In the genomic region with DNA sequence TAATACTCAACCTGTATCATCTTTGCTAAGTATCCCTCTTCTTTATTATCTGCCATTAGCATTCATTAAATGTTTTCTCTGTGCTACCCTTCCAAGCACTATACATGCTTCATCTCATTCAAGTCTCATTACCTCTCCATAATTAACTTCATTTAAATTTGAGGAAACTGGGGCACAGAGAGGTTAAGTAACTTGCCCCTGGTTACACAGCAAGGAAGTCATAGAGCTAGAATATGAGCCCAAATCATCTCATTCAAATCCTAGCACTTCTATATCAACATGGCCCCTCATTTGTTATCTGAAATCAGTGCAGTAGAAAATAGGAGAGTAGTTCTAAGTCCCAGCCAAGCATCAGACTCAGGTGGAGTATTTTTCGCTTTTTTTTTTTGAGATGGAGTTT, we compare ENCODE assay signal across 14 cellular contexts. TPM values are rescaled to one million over a fixed set of nuclear protein-coding genes. Genes with fewer than 3 reads are reported as not detected.
A peak's percentile ranks its signal among the peaks of the same experiment; 100 is the strongest.
DNase-seq lines count a peak whose midpoint lies in the region; ATAC-seq, FAIRE-seq and TF ChIP-seq lines count a peak whose summit lies in the region.
"Had no signal": no experiment of that assay in that cellular context is flagged by ENCODE, and none has a peak within 500 bp of the region (broad histone marks: within the 10 kb centered on the region; RNA-seq: fewer than 3 reads in every experiment).

No MANE protein-coding gene starts in this region.

- BruUV-seq in HepG2 (replicated peaks; lab: Mats Ljungman, UMichigan), result no TSS peak
- no TSS peak for BruUV-seq in GM12878 (replicated peaks; lab: Mats Ljungman, UMichigan)

- H3K79me2 ChIP-seq in HepG2 (ENCODE audit: insufficient read depth, low read length), result peaks cover 46% of the 10 kb centered on the region
- H3K79me2 ChIP-seq in GM12878 (ENCODE audit: control insufficient read depth, insufficient read depth, low read length), result peaks cover 37% of the 10 kb centered on the region

- no peak for ATAC-seq in HepG2
- no peak for ATAC-seq in right lobe of liver
- no peak for ATAC-seq in GM12878
- no peak for ATAC-seq in HG03354 (IDR thresholded peaks at IDR 0.05; ENCODE audit: poor library complexity, severe bottlenecking, unreplicated experiment)
- ATAC-seq: HCT116 had no signal

- TF ChIP-seq RAD21 in HepG2 (CRISPR knock-in tag; IDR thresholded peaks at IDR 0.05) (no peak), GM12878 (IDR thresholded peaks at IDR 0.05; ENCODE audit: insufficient read depth, low read depth, low read length) (no peak)

- intact Hi-C loops in HepG2 (cut with micrococcal nuclease; ENCODE audit: unreplicated experiment) (no loop called here), right lobe of liver (cut with DNase I) (no loop called here), GM12878 (cut with micrococcal nuclease; ENCODE audit: unreplicated experiment) (no loop called here)

- WGBS in HepG2 (ENCODE audit: low lambda C conversion rate), result 100% methylated on average over 1 of the region's 1 CpG
- WGBS in right lobe of liver (ENCODE audit: insufficient coverage, low coverage, low lambda C conversion rate, missing lambda C conversion rate), result 100% methylated on average over 1 of the region's 1 CpG
- 75% methylated on average over 1 of the region's 1 CpG for WGBS in GM12878 (ENCODE audit: insufficient coverage, insufficient replicate concordance, low lambda C conversion rate, missing lambda C conversion rate)

- H3K27me3 ChIP-seq in HepG2 (ENCODE audit: control insufficient read depth in 1 of 2, insufficient read depth in 2 of 2, low read length in 2 of 2) (no peaks in the 10 kb centered on the region; a peak in 1 of 5 replicates), right lobe of liver (no peaks in the 10 kb centered on the region), GM12878 (replicated peaks in 1 of 2; ENCODE audit: control insufficient read depth in 2 of 2, insufficient read depth in 2 of 2, low read length in 1 of 2) (no peaks in the 10 kb centered on the region)
- H3K27me3 ChIP-seq: BE2C had no signal

- H3K9ac ChIP-seq in HepG2 (ENCODE audit: insufficient read depth, low read depth, low read length), result no peak overlapping the region
- H3K9ac ChIP-seq in GM12878 (ENCODE audit: control insufficient read depth, insufficient read depth, low read length), result no peak overlapping the region
- H3K9ac ChIP-seq: GM23248 had no signal

- DNase-seq in HepG2 (ENCODE audit: low spot score), result no peak
- no peak for DNase-seq in right lobe of liver
- no peak for DNase-seq in GM12878 (ENCODE audit: low read depth, low spot score)
- no peak for DNase-seq in activated CD4-positive, alpha-beta T cell treated with anti-CD3 and anti-CD28 coated beads for 4 hours
- no peak for DNase-seq in NCI-H1694 (lab: John Stamatoyannopoulos, UW)
- DNase-seq: BE2C, DMS53, GM23248 had no signal

- CTCF ChIA-PET in HepG2 (lab: Yijun Ruan, JAX; ENCODE audit: low intra/inter-chr PET ratio, low total read pairs) (no interaction called here), HEK293 (lab: Yijun Ruan, JAX) (interaction anchor here (0.7 to 2.6 kb wide), 2 partner anchors 17 to 237 kb away, joined by 3 to 15 read pairs; no protein-coding TSS in a partner anchor), GM12878 (lab: Yijun Ruan, JAX) (interaction anchor here (0.6 to 1.4 kb wide), 4 partner anchors 11 to 18 kb away, joined by 3 to 8 read pairs (median 3); no protein-coding TSS in a partner anchor)

- POLR2A ChIA-PET in HepG2 (lab: Yijun Ruan, JAX) (interaction anchor here (1.8 kb wide), 1 partner anchor 8 kb away, joined by 6 read pairs; the partner anchor contains the start of gene IMMT), HEK293 (lab: Yijun Ruan, JAX) (interaction anchor here (1.5 to 1.8 kb wide), 2 partner anchors 9 to 12 kb away, joined by 5 to 7 read pairs; partner anchors contain the start of gene IMMT), GM12878 (lab: Charles Lee) (interaction anchor here (0.9 to 1.9 kb wide), 3 partner anchors 9 to 18 kb away, joined by 3 to 6 read pairs (median 4); no protein-coding TSS in a partner anchor)

- no peak for TF ChIP-seq EP300 in HepG2 (IDR thresholded peaks at IDR 0.05; ENCODE audit: low read depth in 2 of 2, low read length in 2 of 2)
- TF ChIP-seq EP300 in HepG2 (CRISPR knock-in tag; IDR thresholded peaks at IDR 0.05; ENCODE audit: borderline replicate concordance), result no peak
- TF ChIP-seq EP300 in GM12878 (IDR thresholded peaks at IDR 0.05; ENCODE audit: borderline replicate concordance in 1 of 2, control insufficient read depth in 1 of 2, low read depth in 2 of 2, low read length in 2 of 2), result no peak

- FAIRE-seq in HepG2 (lab: Jason Lieb, UNC), result no peak
- FAIRE-seq in GM12878 (lab: Jason Lieb, UNC), result no peak
- FAIRE-seq: GM18507, H54, HTR-8/SVneo had no signal

- H3K4me1 ChIP-seq in HepG2 (ENCODE audit: insufficient read depth, low read length) (peaks cover 35% of the 10 kb centered on the region), right lobe of liver (peaks cover 0 to 14% (median 0%) of the 10 kb centered on the region in 4 donors), HEK293 (ENCODE audit: control insufficient read depth, insufficient read depth, low read length) (no peaks in the 10 kb centered on the region), GM12878 (ENCODE audit: control insufficient read depth, insufficient read depth, low read length) (peaks cover 8% of the 10 kb centered on the region)
- H3K4me1 ChIP-seq: BE2C had no signal

- H4K20me1 ChIP-seq in HepG2 (ENCODE audit: insufficient read depth, low read length) (0 out of 2 replicates have a peak, but pooled peaks cover 5% of the 10 kb centered on the region), GM12878 (ENCODE audit: control insufficient read depth, insufficient read depth) (no peaks in the 10 kb centered on the region)

- TF ChIP-seq CTCF in HepG2 (CRISPR knock-in tag; IDR thresholded peaks at IDR 0.05) (no peak), right lobe of liver (IDR thresholded peaks at IDR 0.05) (no peak), HEK293 (tag by site-specific recombination; IDR thresholded peaks at IDR 0.05) (no peak), GM12878 (IDR thresholded peaks at IDR 0.05 in 2 of 3, conservative IDR thresholded peaks at IDR 0.05 in 1 of 3; ENCODE audit: control insufficient read depth in 2 of 3, extremely low read depth in 1 of 3, insufficient read depth in 1 of 3, low read depth in 3 of 3, low read length in 3 of 3) (no peak)

- SMC1A ChIA-PET in GM12878 (lab: Charles Lee; ENCODE audit: uncharacterized antibody, unreplicated experiment), result interaction anchor here (0.7 to 2.2 kb wide), 8 partner anchors 9 to 376 kb away, joined by 3 to 8 read pairs (median 3); no protein-coding TSS in a partner anchor

- H3K4me2 ChIP-seq in HepG2 (ENCODE audit: low read depth, low read length), result no peak overlapping the region
- H3K4me2 ChIP-seq in GM12878 (ENCODE audit: control insufficient read depth, insufficient read depth), result peak overlapping the region; percentile 15; the same call in 1 of the 2 replicates

- in situ Hi-C loops in HepG2 (cut with HindIII; ENCODE audit: extremely low pct_ligation_motif_present, low pct_unique_long_range_greater_than_20kb), result no loop called here
- in situ Hi-C loops in GM12878 (cut with MboI), result no loop called here

- RAD21 ChIA-PET in GM12878 (lab: Charles Lee; ENCODE audit: unreplicated experiment), result interaction anchor here (1.2 to 2.3 kb wide), 2 partner anchors 9 to 18 kb away, joined by 3 to 5 read pairs; no protein-coding TSS in a partner anchor

- no peak for TF ChIP-seq POLR2A in HepG2 (IDR thresholded peaks at IDR 0.05; ENCODE audit: insufficient read depth in 1 of 2, low read depth in 2 of 2, low read length in 2 of 2)
- TF ChIP-seq POLR2A in right lobe of liver (IDR thresholded peaks at IDR 0.05), result no peak
- no peak for TF ChIP-seq POLR2A in GM12878 (IDR thresholded peaks at IDR 0.05; ENCODE audit: low read depth, low read length)

- H3K4me3 ChIP-seq in HepG2 (replicated peaks in 1 of 3; ENCODE audit: insufficient read depth in 1 of 3, low read depth in 2 of 3, low read length in 3 of 3) (no peak overlapping the region), right lobe of liver (no peak overlapping the region), HEK293 (ENCODE audit: low read depth, low read length) (no peak overlapping the region), GM12878 (no peak overlapping the region)
- H3K4me3 ChIP-seq: GM23248 had no signal

- no peak overlapping the region for H2AFZ ChIP-seq in HepG2 (ENCODE audit: low read length)
- H2AFZ ChIP-seq in GM12878 (ENCODE audit: control insufficient read depth, low read depth, low read length), result no peak overlapping the region
- H2AFZ ChIP-seq: GM23248 had no signal

- H3K36me3 ChIP-seq in HepG2 (replicated peaks in 1 of 2; ENCODE audit: control insufficient read depth in 1 of 2, insufficient read depth in 2 of 2, low read length in 2 of 2), result peaks cover 14 to 36% of the 10 kb centered on the region in 2 experiments
- peaks cover 0 to 29% (median 17%) of the 10 kb centered on the region in 4 donors for H3K36me3 ChIP-seq in right lobe of liver
- peaks cover 18 to 37% of the 10 kb centered on the region in 2 experiments for H3K36me3 ChIP-seq in HEK293 (ENCODE audit: control insufficient read depth in 2 of 2, insufficient read depth in 1 of 2, low read length in 2 of 2)
- peaks cover 0 to 12% of the 10 kb centered on the region in 2 experiments; a peak in 2 of 4 replicates for H3K36me3 ChIP-seq in GM12878 (ENCODE audit: control insufficient read depth in 2 of 2, insufficient read depth in 2 of 2, low read length in 1 of 2)

- H3K27ac ChIP-seq in HepG2 (ENCODE audit: extremely low read length, insufficient read depth, low read length) (no peak overlapping the region), right lobe of liver (no peak overlapping the region), HEK293 (ENCODE audit: extremely low read depth, low read depth, low read length) (no peak overlapping the region), GM12878 (ENCODE audit: control insufficient read depth, insufficient read depth) (no peak overlapping the region)
- H3K27ac ChIP-seq: GM23248 had no signal

- H3K9me3 ChIP-seq in HepG2 (ENCODE audit: low read length) (no peaks in the 10 kb centered on the region), right lobe of liver (no peaks in the 10 kb centered on the region), HEK293 (ENCODE audit: control insufficient read depth, insufficient read depth, low read depth, low read length) (no peaks in the 10 kb centered on the region), GM12878 (replicated peaks; ENCODE audit: control insufficient read depth, insufficient read depth, low read length) (no peaks in the 10 kb centered on the region; the same call in 2 of the 3 replicates)
- H3K9me3 ChIP-seq: BE2C had no signal

RNA-seq across cellular contexts. Expression of gene MRPL35, which starts 4.4 kb away (rescaled TPM):
- 97.1 and 152 TPM in 2 replicates for total RNA-seq in HepG2 (2016; rRNA removed; fragmentation: Illumina TruSeq; extraction: Trizol)
- total RNA-seq in HepG2 (2016; cell fraction: cytosol; rRNA removed; fragmentation: Illumina TruSeq; extraction: Trizol; ENCODE audit: low read depth), result 25.4 and 27.6 TPM in 2 replicates
- total RNA-seq in HepG2 (2016; cell fraction: insoluble cytoplasmic fraction; rRNA removed; fragmentation: Illumina TruSeq; extraction: Trizol), result 97.8 and 161 TPM in 2 replicates
- total RNA-seq in HepG2 (2016; cell fraction: membrane; rRNA removed; fragmentation: Illumina TruSeq; extraction: Trizol), result 21.6 and 28.9 TPM in 2 replicates
- total RNA-seq in HepG2 (2016; cell fraction: nucleus; rRNA removed; fragmentation: Illumina TruSeq; extraction: Trizol), result 35.9 and 40.2 TPM in 2 replicates
- 80.5 and 86.1 TPM in 2 replicates for polyA plus RNA-seq in HepG2 (2011; rRNA removed)
- 62.3 and 68.7 TPM in 2 replicates for polyA plus RNA-seq in HepG2 (2011; cell fraction: cytosol; rRNA removed)
- polyA plus RNA-seq in HepG2 (2011; cell fraction: nucleus; rRNA removed), result 40.2 and 46.3 TPM in 2 replicates
- polyA plus RNA-seq in HepG2 (2012), result 31.5 and 48.9 TPM in 2 replicates
- 21.8 and 23.1 TPM in 2 replicates for polyA plus RNA-seq in HepG2 (2016; cell fraction: cytosol; fragmentation: Illumina TruSeq; extraction: Trizol; ENCODE audit: low read depth)
- 148 and 150 TPM in 2 replicates for polyA plus RNA-seq in HepG2 (2016; cell fraction: insoluble cytoplasmic fraction; fragmentation: Illumina TruSeq; extraction: Trizol; ENCODE audit: low read depth)
- 17.2 and 19.6 TPM in 2 replicates for polyA plus RNA-seq in HepG2 (2016; cell fraction: membrane; fragmentation: Illumina TruSeq; extraction: Trizol; ENCODE audit: low read depth)
- 55.3 and 64.5 TPM in 2 replicates for polyA plus RNA-seq in HepG2 (2016; cell fraction: nucleus; fragmentation: Illumina TruSeq; extraction: Trizol; ENCODE audit: insufficient read depth, low read depth)
- polyA minus RNA-seq in HepG2 (2011; rRNA and poly(A)+ RNA removed; ENCODE audit: low replicate concordance), result 143 and 152 TPM in 2 replicates
- polyA minus RNA-seq in HepG2 (2011; cell fraction: cytosol; rRNA and poly(A)+ RNA removed), result 21.9 and 30.4 TPM in 2 replicates
- polyA minus RNA-seq in HepG2 (2011; cell fraction: nucleus; rRNA and poly(A)+ RNA removed), result 27.9 and 35.1 TPM in 2 replicates
- 10 to 100 TPM; 21.1 to 42.2 (median 24.1) TPM for total RNA-seq in right lobe of liver
- total RNA-seq in GM12878 (2013; cell fraction: nucleolus; rRNA removed), result 20.4 and 20.5 TPM in 2 replicates
- 58.1 and 72.0 TPM in 2 replicates for total RNA-seq in GM12878 (2014; rRNA removed)
- total RNA-seq in GM12878 (2014; rRNA removed; fragmentation: Illumina TruSeq; extraction: Trizol), result 109 and 115 TPM in 2 replicates
- 64.5 and 67.7 TPM in 2 replicates for total RNA-seq in GM12878 (2021)
- 27.1 TPM for polyA plus RNA-seq in GM12878 (2011; ENCODE audit: low read depth)
- polyA plus RNA-seq in GM12878 (2011; rRNA removed), result 135 and 153 TPM in 2 replicates
- 96.7 and 182 TPM in 2 replicates for polyA plus RNA-seq in GM12878 (2011; cell fraction: cytosol; rRNA removed)
- polyA plus RNA-seq in GM12878 (2011; cell fraction: nucleus; rRNA removed), result 68.0 and 72.7 TPM in 2 replicates
- 36.4 and 44.6 TPM in 2 replicates for polyA plus RNA-seq in GM12878 (2012)
- polyA plus RNA-seq in GM12878 (2014; fragmentation: Illumina TruSeq; extraction: Trizol), result 156 and 189 TPM in 2 replicates
- 100 to 1,000 TPM; 156 to 162 TPM for polyA plus RNA-seq in GM12878 (2014; fragmentation: Nextera tagmentation; extraction: Ambion mirVana)
- polyA plus RNA-seq in GM12878 (2014; rRNA removed), result 82.6 and 109 TPM in 2 replicates
- 100 to 1,000 TPM; 170 to 180 TPM for polyA plus RNA-seq in GM12878 (2016; fragmentation: Nextera tagmentation; extraction: Ambion mirVana)
- polyA minus RNA-seq in GM12878 (2011; rRNA and poly(A)+ RNA removed), result 46.5 and 55.7 TPM in 2 replicates
- polyA minus RNA-seq in GM12878 (2011; cell fraction: cytosol; rRNA and poly(A)+ RNA removed), result 17.9 and 20.1 TPM in 2 replicates
- 15.4 and 16.3 TPM in 2 replicates for polyA minus RNA-seq in GM12878 (2011; cell fraction: nucleus; rRNA and poly(A)+ RNA removed)

RNA-seq across cellular contexts. Expression of gene IMMT, which starts 8.4 kb away (rescaled TPM):
- total RNA-seq in HepG2 (2016; rRNA removed; fragmentation: Illumina TruSeq; extraction: Trizol) (119 and 174 TPM in 2 replicates), right lobe of liver (10 to 100 TPM; 48.9 to 56.9 (median 52.5) TPM), GM12878 (2014; rRNA removed) (78.4 and 79.9 TPM in 2 replicates), GM12878 (2014; rRNA removed; fragmentation: Illumina TruSeq; extraction: Trizol) (81.4 and 88.8 TPM in 2 replicates), GM12878 (2021) (104 and 108 TPM in 2 replicates)
- 15.3 and 18.4 TPM in 2 replicates for total RNA-seq in HepG2 (2016; cell fraction: cytosol; rRNA removed; fragmentation: Illumina TruSeq; extraction: Trizol; ENCODE audit: low read depth)
- total RNA-seq in HepG2 (2016; cell fraction: insoluble cytoplasmic fraction; rRNA removed; fragmentation: Illumina TruSeq; extraction: Trizol), result 120 and 173 TPM in 2 replicates
- total RNA-seq in HepG2 (2016; cell fraction: membrane; rRNA removed; fragmentation: Illumina TruSeq; extraction: Trizol), result 33.8 and 38.5 TPM in 2 replicates
- 77.7 and 86.2 TPM in 2 replicates for total RNA-seq in HepG2 (2016; cell fraction: nucleus; rRNA removed; fragmentation: Illumina TruSeq; extraction: Trizol)
- polyA plus RNA-seq in HepG2 (2011; rRNA removed) (52.3 and 63.5 TPM in 2 replicates), GM12878 (2011; rRNA removed) (89.6 and 105 TPM in 2 replicates), GM12878 (2014; fragmentation: Illumina TruSeq; extraction: Trizol) (120 and 136 TPM in 2 replicates), GM12878 (2014; fragmentation: Nextera tagmentation; extraction: Ambion mirVana) (100 to 1,000 TPM in 1 of 2 experiments, 10 to 100 TPM in 1; 88.9 to 115 TPM), GM12878 (2014; rRNA removed) (73.5 and 86.5 TPM in 2 replicates), GM12878 (2016; fragmentation: Nextera tagmentation; extraction: Ambion mirVana) (100 to 1,000 TPM; 137 to 149 TPM)
- 44.9 and 51.8 TPM in 2 replicates for polyA plus RNA-seq in HepG2 (2011; cell fraction: cytosol; rRNA removed)
- 33.6 and 36.1 TPM in 2 replicates for polyA plus RNA-seq in HepG2 (2011; cell fraction: nucleus; rRNA removed)
- polyA plus RNA-seq in HepG2 (2012), result 82.6 and 99.8 TPM in 2 replicates
- polyA plus RNA-seq in HepG2 (2016; cell fraction: cytosol; fragmentation: Illumina TruSeq; extraction: Trizol; ENCODE audit: low read depth), result 12.7 and 14.4 TPM in 2 replicates
- 192 and 195 TPM in 2 replicates for polyA plus RNA-seq in HepG2 (2016; cell fraction: insoluble cytoplasmic fraction; fragmentation: Illumina TruSeq; extraction: Trizol; ENCODE audit: low read depth)
- 23.3 and 29.6 TPM in 2 replicates for polyA plus RNA-seq in HepG2 (2016; cell fraction: membrane; fragmentation: Illumina TruSeq; extraction: Trizol; ENCODE audit: low read depth)
- polyA plus RNA-seq in HepG2 (2016; cell fraction: nucleus; fragmentation: Illumina TruSeq; extraction: Trizol; ENCODE audit: insufficient read depth, low read depth), result 110 TPM in 2 replicates
- 58.1 and 76.7 TPM in 2 replicates for polyA minus RNA-seq in HepG2 (2011; rRNA and poly(A)+ RNA removed; ENCODE audit: low replicate concordance)
- 66.1 and 82.3 TPM in 2 replicates for polyA minus RNA-seq in HepG2 (2011; cell fraction: cytosol; rRNA and poly(A)+ RNA removed)
- polyA minus RNA-seq in HepG2 (2011; cell fraction: nucleus; rRNA and poly(A)+ RNA removed), result 88.0 and 90.4 TPM in 2 replicates
- 84.9 and 88.1 TPM in 2 replicates for total RNA-seq in GM12878 (2013; cell fraction: nucleolus; rRNA removed)
- 51.0 TPM for polyA plus RNA-seq in GM12878 (2011; ENCODE audit: low read depth)
- polyA plus RNA-seq in GM12878 (2011; cell fraction: cytosol; rRNA removed), result 71.9 and 76.2 TPM in 2 replicates
- 40.1 and 59.2 TPM in 2 replicates for polyA plus RNA-seq in GM12878 (2011; cell fraction: nucleus; rRNA removed)
- 60.9 and 70.4 TPM in 2 replicates for polyA plus RNA-seq in GM12878 (2012)
- polyA minus RNA-seq in GM12878 (2011; rRNA and poly(A)+ RNA removed), result 67.1 and 77.4 TPM in 2 replicates
- 35.5 and 39.3 TPM in 2 replicates for polyA minus RNA-seq in GM12878 (2011; cell fraction: cytosol; rRNA and poly(A)+ RNA removed)
- polyA minus RNA-seq in GM12878 (2011; cell fraction: nucleus; rRNA and poly(A)+ RNA removed), result 23.0 and 32.3 TPM in 2 replicates

Comparison
In these comparisons a context has a peak if more than half of its experiments do, and no peak if none do; other contexts are left out.
1. Of the 63 proteins assayed by ChIP-seq in both HepG2 and HEK293: peak only in HepG2: none; only in HEK293: none; in both: ZNF768; in neither: 62.